1 cellular context compared by ENCODE assay signal in the genomic region with DNA sequence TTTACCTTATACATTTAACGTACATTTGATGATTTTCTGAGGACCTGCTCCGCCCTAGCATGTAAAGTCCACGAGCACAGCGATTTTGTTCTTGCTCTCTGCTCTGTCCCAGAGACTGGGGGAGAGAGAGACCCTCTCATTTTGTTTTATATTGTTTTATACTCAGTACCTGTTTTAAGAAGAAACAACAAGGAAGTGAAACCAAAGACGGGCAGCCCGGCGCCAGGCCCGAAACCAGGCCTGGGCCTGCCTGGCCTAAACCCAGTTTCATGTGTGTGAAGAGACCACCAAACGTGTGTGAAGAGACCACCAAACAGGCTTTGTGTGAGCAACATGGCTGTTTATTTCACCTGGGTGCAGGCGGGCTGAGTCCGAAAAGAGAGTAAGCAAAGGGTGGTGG.
TF ChIP-seq lines count a peak whose summit lies in the region.

No MANE protein-coding gene starts in this region.

TF ChIP-seq in K562, 482 proteins besides CTCF, POLR2A, EP300 and RAD21:
- 0 out of 2 replicates have a peak, but pooled peaks have one; percentile 29 for TF ChIP-seq ZFX (CRISPR knock-in tag; IDR thresholded peaks at IDR 0.05)
- TF ChIP-seq, protein P1, sequence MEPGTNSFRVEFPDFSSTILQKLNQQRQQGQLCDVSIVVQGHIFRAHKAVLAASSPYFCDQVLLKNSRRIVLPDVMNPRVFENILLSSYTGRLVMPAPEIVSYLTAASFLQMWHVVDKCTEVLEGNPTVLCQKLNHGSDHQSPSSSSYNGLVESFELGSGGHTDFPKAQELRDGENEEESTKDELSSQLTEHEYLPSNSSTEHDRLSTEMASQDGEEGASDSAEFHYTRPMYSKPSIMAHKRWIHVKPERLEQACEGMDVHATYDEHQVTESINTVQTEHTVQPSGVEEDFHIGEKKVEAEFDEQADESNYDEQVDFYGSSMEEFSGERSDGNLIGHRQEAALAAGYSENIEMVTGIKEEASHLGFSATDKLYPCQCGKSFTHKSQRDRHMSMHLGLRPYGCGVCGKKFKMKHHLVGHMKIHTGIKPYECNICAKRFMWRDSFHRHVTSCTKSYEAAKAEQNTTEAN (CRISPR knock-in tag; IDR thresholded peaks at IDR 0.05): 0 out of 2 replicates have a peak, but pooled peaks have one; percentile 13
